Comparison of ENCODE assay signal across 10 cellular contexts in the genomic region with DNA sequence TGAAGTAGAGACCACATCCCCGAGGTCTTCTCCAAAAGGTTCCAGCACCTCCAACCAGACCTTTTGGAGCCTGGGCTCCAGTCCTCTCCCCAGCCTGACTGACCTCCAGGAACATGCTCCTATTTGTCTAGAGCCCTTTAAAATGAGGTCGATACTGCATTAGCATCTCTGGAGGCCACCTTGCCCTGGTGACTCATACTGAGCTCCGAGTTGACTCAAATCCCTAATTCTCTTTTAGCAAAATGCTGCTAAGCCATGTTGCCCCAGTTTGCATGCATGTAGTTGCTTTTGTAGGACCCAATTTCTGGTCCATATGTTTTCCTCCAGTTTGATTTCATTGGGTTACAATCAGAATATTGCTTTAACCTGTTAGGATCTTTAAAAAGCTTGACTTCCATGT. TPM values are rescaled to one million over a fixed set of nuclear protein-coding genes. Genes with fewer than 3 reads are reported as not detected.
DNase-seq lines count a peak whose midpoint lies in the region; ATAC-seq and TF ChIP-seq lines count a peak whose summit lies in the region.
"Had no signal": no experiment of that assay in that cellular context is flagged by ENCODE, and none has a peak within 500 bp of the region (broad histone marks: within the 10 kb centered on the region; RNA-seq: fewer than 3 reads in every experiment).

No MANE protein-coding gene starts in this region.

- TF ChIP-seq CTCF in H9 (conservative IDR thresholded peaks at IDR 0.05) = no peak

- H3K18ac ChIP-seq in H9 (ENCODE audit: insufficient read length, low read depth, low read length) = no peak overlapping the region

- H4K91ac ChIP-seq in H9 (ENCODE audit: insufficient read length, low read depth, low read length) = no peak overlapping the region

- H2BK12ac ChIP-seq in H9 (ENCODE audit: insufficient read length, low read depth, low read length) = no peak overlapping the region

- no peak overlapping the region for H2BK15ac ChIP-seq in H9 (ENCODE audit: low read depth, low read length)

- H3K27ac ChIP-seq in caudate nucleus (ENCODE audit: low read depth, low read length) (no peak overlapping the region), H9 (ENCODE audit: insufficient read length, low read depth, low read length) (no peak overlapping the region)

- H3K14ac ChIP-seq in H9 (ENCODE audit: insufficient read depth, low read length) = no peak overlapping the region

- H3K79me1 ChIP-seq in H9 (ENCODE audit: insufficient read depth, low read depth, low read length, poor library complexity, severe bottlenecking) = no peaks in the 10 kb centered on the region

- no peak overlapping the region for H3K4ac ChIP-seq in H9 (ENCODE audit: low read depth, low read length)

- H3K56ac ChIP-seq in H9 (ENCODE audit: insufficient read length, low read depth, low read length) = no peak overlapping the region

- H3K4me1 Mint-ChIP-seq in activated naive CD8-positive, alpha-beta T cell treated with anti-CD3 and anti-CD28 coated beads for 36 hours = peaks cover 9% of the 10 kb centered on the region
- H3K4me1 Mint-ChIP-seq in H9 = peaks cover 15 to 16% of the 10 kb centered on the region in 2 experiments

- H2AFZ ChIP-seq in H9 (ENCODE audit: low read length) = no peak overlapping the region

- H3K79me2 ChIP-seq in H9 (ENCODE audit: insufficient read depth, low read length) = no peaks in the 10 kb centered on the region

- no peak overlapping the region for H2BK20ac ChIP-seq in H9 (ENCODE audit: low read depth, low read length, poor library complexity, severe bottlenecking)

- H3K9me3 Mint-ChIP-seq in activated naive CD8-positive, alpha-beta T cell treated with anti-CD3 and anti-CD28 coated beads for 36 hours = no peaks in the 10 kb centered on the region
- peaks cover 56 to 63% of the 10 kb centered on the region in 2 experiments for H3K9me3 Mint-ChIP-seq in H9

- H4K20me1 ChIP-seq in H9 (ENCODE audit: control insufficient read depth, insufficient read depth, insufficient read length) = no peaks in the 10 kb centered on the region

- DNase-seq in activated naive CD8-positive, alpha-beta T cell treated with anti-CD3 and anti-CD28 coated beads for 36 hours = no peak
- DNase-seq in caudate nucleus (lab: John Stamatoyannopoulos, UW) (no peak), H9 (no peak), Kasumi-1 (lab: John Stamatoyannopoulos, UW) (no peak)
- DNase-seq: activated gamma-delta T cell treated with Interleukin-2 at 50 U/mL for 16 hours, NCI-H2029 treated with DMSO at 0.1 percent for 48 hours, occipital lobe had no signal

- no peak overlapping the region for H3K4me2 ChIP-seq in H9 (ENCODE audit: insufficient read depth, insufficient read length, low read length)

- H3K9me3 ChIP-seq in H9 (ENCODE audit: control insufficient read depth, low read depth, low read length) = peaks cover 37% of the 10 kb centered on the region

- H3K27me3 ChIP-seq in H9 (ENCODE audit: insufficient read depth, low read length) = no peaks in the 10 kb centered on the region

- no peak overlapping the region for H4K5ac ChIP-seq in H9 (ENCODE audit: insufficient read length, low read depth, low read length)

- no peak overlapping the region for H3K9ac ChIP-seq in H9 (ENCODE audit: extremely low read depth, insufficient read length, low read length)

- H3K4me1 ChIP-seq in H9 (ENCODE audit: insufficient read depth, low read length) = peaks cover 6% of the 10 kb centered on the region; the same call in 1 of the 2 replicates

- WGBS in H9 (ENCODE audit: extremely low coverage, insufficient read length, low lambda C conversion rate) = no CpG with 5 or more reads among the region's 3 CpGs

- H4K8ac ChIP-seq in H9 (replicated peaks; ENCODE audit: insufficient read length, low read depth, low read length) = no peak overlapping the region

- ATAC-seq in GM18858 (IDR thresholded peaks at IDR 0.05; ENCODE audit: unreplicated experiment) = peak; percentile 97
- ATAC-seq in GM19463 (IDR thresholded peaks at IDR 0.05; ENCODE audit: unreplicated experiment) = peak; percentile 94
- peak; percentile 92 for ATAC-seq in HG03045 (IDR thresholded peaks at IDR 0.05; ENCODE audit: unreplicated experiment)

- no peak overlapping the region for H3K4me3 Mint-ChIP-seq in activated naive CD8-positive, alpha-beta T cell treated with anti-CD3 and anti-CD28 coated beads for 36 hours
- no peak overlapping the region for H3K4me3 Mint-ChIP-seq in H9

- H3K23ac ChIP-seq in H9 (ENCODE audit: insufficient read length, low read depth, low read length) = no peak overlapping the region

- no peak overlapping the region for H2AK5ac ChIP-seq in H9 (ENCODE audit: insufficient read length, low read length)

- no peak overlapping the region for H3T11ph ChIP-seq in H9 (ENCODE audit: low read length)

- no peak overlapping the region for H2BK120ac ChIP-seq in H9 (ENCODE audit: low read depth, low read length, poor library complexity, severe bottlenecking)

- H3K23me2 ChIP-seq in H9 (ENCODE audit: insufficient read length, low read depth, low read length, poor library complexity, severe bottlenecking) = no peaks in the 10 kb centered on the region

- H3K36me3 Mint-ChIP-seq in activated naive CD8-positive, alpha-beta T cell treated with anti-CD3 and anti-CD28 coated beads for 36 hours = peaks cover 5% of the 10 kb centered on the region
- H3K36me3 Mint-ChIP-seq in H9 (ENCODE audit: insufficient read depth in 1 of 3, low read depth in 3 of 3) = peaks cover 4 to 19% (median 7%) of the 10 kb centered on the region in 3 experiments; a peak in 5 of 7 replicates

- H2BK5ac ChIP-seq in H9 (ENCODE audit: insufficient read length, low read length) = no peak overlapping the region

- peak overlapping the region; percentile 38 for H3K27ac Mint-ChIP-seq in activated naive CD8-positive, alpha-beta T cell treated with anti-CD3 and anti-CD28 coated beads for 36 hours
- no peak overlapping the region for H3K27ac Mint-ChIP-seq in H9

- H3K27me3 Mint-ChIP-seq in activated naive CD8-positive, alpha-beta T cell treated with anti-CD3 and anti-CD28 coated beads for 36 hours = no peaks in the 10 kb centered on the region
- no peaks in the 10 kb centered on the region; the same call in 1 of the 2 replicates for H3K27me3 Mint-ChIP-seq in H9 (ENCODE audit: low read depth)

RNA-seq across cellular contexts. Expression of gene CITED1, which starts 43.5 kb away (rescaled TPM):
- total RNA-seq in activated naive CD8-positive, alpha-beta T cell treated with anti-CD3 and anti-CD28 coated beads for 36 hours = not detected
- 1.1 and 1.8 TPM in 2 replicates for total RNA-seq in H9 (2021)
